8 cellular contexts compared by ENCODE assay signal in genomic region chr5:157273131-157273556, GRCh38. TPM values are rescaled to one million over a fixed set of nuclear protein-coding genes. Genes with fewer than 3 reads are reported as not detected.
DNase-seq lines count a peak whose midpoint lies in the region; ATAC-seq and TF ChIP-seq lines count a peak whose summit lies in the region.

No MANE protein-coding gene starts in this region.

- H3K4me3 Mint-ChIP-seq in glutamatergic neuron (ENCODE audit: unreplicated experiment): no peak overlapping the region
- H3K4me3 Mint-ChIP-seq in mesothelial cell of epicardium: no peak overlapping the region
- no peak overlapping the region for H3K4me3 Mint-ChIP-seq in nephron progenitor cell

- ATAC-seq in HG02970 (IDR thresholded peaks at IDR 0.05; ENCODE audit: low FRiP score, unreplicated experiment): peak; percentile 41
- peak; percentile 47 for ATAC-seq in stimulated activated naive CD8-positive, alpha-beta T cell treated with anti-CD3 and anti-CD28 coated beads, Interleukin-15, Interleukin-2, amounts not matched to agents 100 U/mL and 50 U/mL, for 24 hours

- peak; percentile 69 for DNase-seq in activated effector memory CD4-positive, alpha-beta T cell treated with anti-CD3 and anti-CD28 coated beads, Interleukin-2, amount 50 U/mL, for 16 hours
- no peak for DNase-seq in activated effector memory CD4-positive, alpha-beta T cell treated with Interleukin-2 at 50 U/mL for 16 hours
- peak; percentile 50 for DNase-seq in stimulated activated naive CD8-positive, alpha-beta T cell treated with anti-CD3 and anti-CD28 coated beads, Interleukin-15, Interleukin-2, amounts not matched to agents 100 U/mL and 50 U/mL, for 24 hours
- DNase-seq in glutamatergic neuron: no peak
- no peak for DNase-seq in mesothelial cell of epicardium (ENCODE audit: low spot score in 2 of 2, unreplicated experiment in 2 of 2)
- no peak for DNase-seq in nephron progenitor cell

- H3K36me3 Mint-ChIP-seq in glutamatergic neuron (ENCODE audit: unreplicated experiment) (no peaks in the 10 kb centered on the region), mesothelial cell of epicardium (peaks cover 2% of the 10 kb centered on the region), nephron progenitor cell (ENCODE audit: low read depth) (no peaks in the 10 kb centered on the region)

- H3K9me3 Mint-ChIP-seq in glutamatergic neuron (ENCODE audit: unreplicated experiment) (no peaks in the 10 kb centered on the region), mesothelial cell of epicardium (peaks cover 3% of the 10 kb centered on the region), nephron progenitor cell (no peaks in the 10 kb centered on the region)

- peaks cover 5% of the 10 kb centered on the region for H3K4me1 Mint-ChIP-seq in glutamatergic neuron (ENCODE audit: low read depth, unreplicated experiment)
- H3K4me1 Mint-ChIP-seq in mesothelial cell of epicardium: peaks cover 25% of the 10 kb centered on the region
- H3K4me1 Mint-ChIP-seq in nephron progenitor cell: peaks cover 15% of the 10 kb centered on the region

- TF ChIP-seq POLR2A in Raji (IDR thresholded peaks at IDR 0.05; ENCODE audit: insufficient read depth, low read depth, low read length): peak; percentile 44

- H3K27ac Mint-ChIP-seq in glutamatergic neuron (ENCODE audit: unreplicated experiment): no peak overlapping the region
- no peak overlapping the region for H3K27ac Mint-ChIP-seq in mesothelial cell of epicardium
- no peak overlapping the region for H3K27ac Mint-ChIP-seq in nephron progenitor cell

- no peak for TF ChIP-seq CTCF in glutamatergic neuron (IDR thresholded peaks at IDR 0.05; ENCODE audit: partially characterized antibody, unreplicated experiment)
- TF ChIP-seq CTCF in mesothelial cell of epicardium (IDR thresholded peaks at IDR 0.05; ENCODE audit: unreplicated experiment): no peak
- no peak for TF ChIP-seq CTCF in nephron progenitor cell (IDR thresholded peaks at IDR 0.05)

- H3K27me3 Mint-ChIP-seq in glutamatergic neuron (ENCODE audit: unreplicated experiment) (no peaks in the 10 kb centered on the region), mesothelial cell of epicardium (ENCODE audit: low read depth) (no peaks in the 10 kb centered on the region), nephron progenitor cell (ENCODE audit: low read depth, poor library complexity) (peaks cover 7% of the 10 kb centered on the region)

RNA-seq across cellular contexts. Expression of gene CYFIP2, which starts 7.2 kb away (rescaled TPM):
- total RNA-seq in glutamatergic neuron (ENCODE audit: unreplicated experiment) (120 TPM), mesothelial cell of epicardium (80.9 to 82.9 TPM (median 82.2 TPM) in 3 replicates)

Comparison
In these comparisons a context has a peak if more than half of its experiments do, and no peak if none do; other contexts are left out.
1. DNase-seq: peak in activated effector memory CD4-positive, alpha-beta T cell treated with anti-CD3 and anti-CD28 coated beads, Interleukin-2, amount 50 U/mL, for 16 hours (single experiment) and stimulated activated naive CD8-positive, alpha-beta T cell treated with anti-CD3 and anti-CD28 coated beads, Interleukin-15, Interleukin-2, amounts not matched to agents 100 U/mL and 50 U/mL, for 24 hours (single experiment); none in activated effector memory CD4-positive, alpha-beta T cell treated with Interleukin-2 at 50 U/mL for 16 hours (single experiment), glutamatergic neuron (single experiment), mesothelial cell of epicardium (0 of 2) and nephron progenitor cell (single experiment).